9 cellular contexts compared by ENCODE assay signal in genomic region chr19:13968383-13968935, GRCh38. TPM values are rescaled to one million over a fixed set of nuclear protein-coding genes. Genes with fewer than 3 reads are reported as not detected.
"Had no signal": no experiment of that assay in that cellular context is flagged by ENCODE, and none has a peak within 500 bp of the region (broad histone marks: within the 10 kb centered on the region; RNA-seq: fewer than 3 reads in every experiment).

No MANE protein-coding gene starts in this region.

- H3K4me1 Mint-ChIP-seq: H9, IgD-negative memory B cell had no signal

- H3K27ac ChIP-seq: GM23248, HL-60 had no signal

- H3K9me3 Mint-ChIP-seq: H9, IgD-negative memory B cell had no signal

- H2AFZ ChIP-seq: GM23248 had no signal

- FAIRE-seq: HepG2 had no signal

- H3K27me3 Mint-ChIP-seq: IgD-negative memory B cell had no signal

- DNase-seq: GM23248, GOT3, H9, HCEC 1CT had no signal

- H3K9ac ChIP-seq: GM23248 had no signal

- ATAC-seq: HepG2 had no signal

- H3K4me3 Mint-ChIP-seq: H9, IgD-negative memory B cell had no signal

- H3K4me3 ChIP-seq: GM23248 had no signal

RNA-seq across cellular contexts. Expression of gene PODNL1, which starts 30.2 kb away (rescaled TPM):
- total RNA-seq: HepG2 had no signal
- polyA plus RNA-seq: IgD-negative memory B cell had no signal

RNA-seq across cellular contexts. Expression of gene RLN3, which starts 59.5 kb away (rescaled TPM):
- total RNA-seq: GM23248, H4, H9, HepG2, HT1080 had no signal
- polyA plus RNA-seq: GM23248, HepG2 had no signal
